In the genomic region with DNA sequence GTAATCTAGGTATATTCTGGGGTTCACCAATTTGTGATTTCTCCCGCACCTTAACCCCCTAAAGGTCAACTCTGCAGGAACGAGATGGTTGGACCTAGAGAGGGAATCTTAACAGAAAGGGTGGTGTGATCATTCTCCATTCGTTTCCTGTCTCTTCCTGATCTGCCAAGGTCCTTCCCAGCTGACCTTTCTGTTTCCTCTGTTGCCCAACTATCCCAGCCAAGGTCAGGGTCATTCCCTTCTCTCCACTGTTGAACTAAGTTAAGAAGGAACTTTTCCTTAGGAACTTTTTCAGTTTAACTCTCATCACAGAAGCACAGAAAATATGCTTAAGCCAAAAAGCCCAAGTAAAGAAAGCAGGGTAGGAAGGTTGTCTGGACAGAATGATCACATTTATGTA, we compare ENCODE assay signal across 25 cellular contexts.
"Had no signal": no experiment of that assay in that cellular context is flagged by ENCODE, and none has a peak within 500 bp of the region (broad histone marks: within the 10 kb centered on the region; RNA-seq: fewer than 3 reads in every experiment).

No MANE protein-coding gene starts in this region.

- DNase-seq: IMR-90, Karpas-422, KG1, MG63, NCI-H1092, NCI-H1105 treated with DMSO at 0.1 percent for 48 hours, NCI-H1417 treated with DMSO at 0.1 percent for 48 hours, NCI-H146, NCI-H1694 treated with DMSO at 0.1 percent for 48 hours, NCI-H1930, NCI-H2081, NCI-H2107, NCI-H2171, NCI-H226, NCI-H446, NCI-H510A, NCI-H524 treated with DMSO at 0.1 percent for 48 hours, NCI-H69, NCI-H774, Right ventricle myocardium superior, RPMI8226, SIG-M5 had no signal

- FAIRE-seq: RCC 7860 had no signal

- H3K36me3 ChIP-seq: MG63, SJSA1 had no signal

- H3K27me3 ChIP-seq: MG63, SJSA1 had no signal

- H3K27ac ChIP-seq: SJSA1, SK-N-MC had no signal

- H3K4me1 ChIP-seq: SJSA1 had no signal

- H3K4me3 ChIP-seq: MG63, SJSA1, SK-N-MC had no signal
